Comparison of ENCODE assay signal across 8 cellular contexts in the genomic region with DNA sequence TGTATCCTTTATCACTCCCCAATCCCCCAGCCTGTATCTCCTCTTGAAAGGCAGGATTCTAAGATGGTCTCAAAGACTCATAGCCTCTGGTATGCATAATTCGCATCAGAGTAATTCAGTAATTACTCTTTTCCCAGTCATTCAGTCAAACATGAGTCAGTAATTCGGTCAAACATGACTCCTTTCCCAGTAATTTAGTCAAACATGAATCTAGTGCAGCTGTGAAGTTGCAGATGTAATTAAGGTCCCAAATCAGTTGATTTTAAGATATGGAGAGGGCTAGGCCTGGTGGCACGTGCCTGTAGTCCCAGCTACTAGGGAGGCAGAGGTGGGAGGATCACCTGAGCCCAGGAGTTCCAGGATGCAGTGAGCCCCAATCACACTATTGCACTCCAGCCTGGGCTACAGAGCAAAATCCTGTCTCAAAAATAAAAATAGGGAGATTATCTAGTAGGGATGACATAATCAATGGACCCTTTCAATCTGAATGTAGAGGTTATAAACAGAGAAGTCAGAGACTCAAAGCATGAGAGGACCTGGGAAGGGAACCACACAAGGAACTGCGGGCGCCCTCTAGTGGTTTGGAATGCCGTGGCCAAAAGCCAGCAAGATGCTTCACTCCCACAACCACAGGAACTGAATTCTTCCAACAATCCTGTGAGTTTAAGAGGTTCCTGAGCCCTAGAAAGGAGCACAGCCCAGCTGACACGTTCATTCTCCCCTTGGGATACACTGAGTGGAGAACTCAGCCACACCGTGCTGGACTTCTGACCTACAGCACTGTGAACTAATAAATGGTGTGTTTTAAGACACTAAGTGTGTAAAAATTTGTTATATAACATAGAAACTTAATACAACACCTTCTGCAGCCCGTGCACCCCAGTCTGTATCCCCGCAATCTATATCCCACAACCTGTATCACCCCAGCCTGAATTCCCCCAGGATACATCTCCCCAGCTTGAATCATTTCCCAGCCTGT. TPM values are rescaled to one million over a fixed set of nuclear protein-coding genes. Genes with fewer than 3 reads are reported as not detected.
DNase-seq lines count a peak whose midpoint lies in the region; ATAC-seq and TF ChIP-seq lines count a peak whose summit lies in the region.

No MANE protein-coding gene starts in this region.

- TF ChIP-seq POLR2A in vagina (IDR thresholded peaks at IDR 0.05): no peak

- H3K4me1 ChIP-seq in psoas muscle (no peaks in the 10 kb centered on the region), vagina (no peaks in the 10 kb centered on the region)

- H3K9me3 ChIP-seq in psoas muscle (no peaks in the 10 kb centered on the region), vagina (no peaks in the 10 kb centered on the region)

- intact Hi-C loops in Right ventricle myocardium superior (cut with DNase I) (loop anchor here (2.0 kb wide), 1 partner anchor 57 kb away; no protein-coding TSS in a partner anchor), psoas muscle (cut with DNase I) (loop anchor here in 1 of 2 donors (2.0 kb wide), 1 partner anchor 57 kb away; no protein-coding TSS in a partner anchor), vagina (cut with DNase I) (loop anchor here (2.0 kb wide), 1 partner anchor 59 kb away; no protein-coding TSS in a partner anchor)

- TF ChIP-seq CTCF in psoas muscle (IDR thresholded peaks at IDR 0.05): peak; percentile 72
- TF ChIP-seq CTCF in vagina (IDR thresholded peaks at IDR 0.05): peak; percentile 29 to 66 (median 63)

- H3K27me3 ChIP-seq in psoas muscle (ENCODE audit: insufficient read depth in 3 of 3, low read length in 2 of 3): no peaks in the 10 kb centered on the region
- no peaks in the 10 kb centered on the region for H3K27me3 ChIP-seq in vagina

- H3K4me3 ChIP-seq in psoas muscle (no peak overlapping the region), vagina (no peak overlapping the region)

- WGBS in psoas muscle, 3 donors: 34 to 39% (median 35%) methylated on average over 10 of the region's 10 CpGs

- DNase-seq in AG20443 (ENCODE audit: low spot score) (peak; percentile 75), NCI-H1417 (lab: John Stamatoyannopoulos, UW) (peak; percentile 59 to 90 (median 86)), SKM-1 treated with dmso at 0.1 percent for 144 hours (lab: John Stamatoyannopoulos, UW; ENCODE audit: unreplicated experiment) (peak; percentile 11), Right ventricle myocardium superior (peak; percentile 90), psoas muscle (peak; percentile 78 to 87), vagina (ENCODE audit: extremely low spot score in 2 of 2) (no peak)
- peak; percentile 76 for DNase-seq in activated naive CD4-positive, alpha-beta T cell treated with anti-CD3 and anti-CD28 coated beads, Interleukin-2, amount 50 U/mL, for 16 hours

- no peak overlapping the region for H3K27ac ChIP-seq in psoas muscle
- H3K27ac ChIP-seq in vagina: no peak overlapping the region

- ATAC-seq in GM19395 (IDR thresholded peaks at IDR 0.05; ENCODE audit: unreplicated experiment) (peak; percentile 74), Right ventricle myocardium superior (ENCODE audit: poor library complexity) (peak; percentile 90), psoas muscle (peak in 3 of 4 donors; percentile 48 to 75 (median 58))

- no peaks in the 10 kb centered on the region for H3K36me3 ChIP-seq in psoas muscle (ENCODE audit: insufficient read depth in 1 of 2, low read depth in 1 of 2)
- no peaks in the 10 kb centered on the region for H3K36me3 ChIP-seq in vagina

RNA-seq across cellular contexts. Expression of a gene that starts 14.3 kb away (rescaled TPM):
- total RNA-seq in Right ventricle myocardium superior (6.2 TPM), psoas muscle (1 to 10 TPM in 1 of 4 donors, under 1 TPM in 3; 0.58 to 3.2 (median 0.85) TPM), vagina (5.2 TPM)
- polyA plus RNA-seq in psoas muscle: under 1 TPM; 0.17 to 0.74 (median 0.43) TPM

RNA-seq across cellular contexts. Expression of a gene that starts 33.7 kb away (rescaled TPM):
- total RNA-seq in Right ventricle myocardium superior: 68.5 TPM
- total RNA-seq in psoas muscle: 10 to 100 TPM; 41.2 to 67.1 (median 54.0) TPM
- 10 to 100 TPM; 56.5 to 69.0 (median 61.0) TPM for polyA plus RNA-seq in psoas muscle
- total RNA-seq in vagina: 42.2 TPM

Comparison
In these comparisons a context has a peak if more than half of its experiments do, and no peak if none do; other contexts are left out.
1. DNase-seq: peak in AG20443 (single experiment), NCI-H1417 (3 of 3), SKM-1 treated with dmso at 0.1 percent for 144 hours (single experiment), activated naive CD4-positive, alpha-beta T cell treated with anti-CD3 and anti-CD28 coated beads, Interleukin-2, amount 50 U/mL, for 16 hours (single experiment), Right ventricle myocardium superior (single experiment) and psoas muscle (2 of 2); none in vagina (0 of 2).
2. Peak in every context shown above with its lines, with median percentiles within 50 percentile points of each other: ATAC-seq.